ENCODE assay signal across 1 cellular context in genomic region chr11:61868601-61869476, GRCh38.
TF ChIP-seq lines count a peak whose summit lies in the region.

No MANE protein-coding gene starts in this region.

TF ChIP-seq in HepG2, 621 proteins besides CTCF, POLR2A, EP300 and RAD21 (continued from another document):
- peak; percentile 80 for TF ChIP-seq RBM22 (optimal IDR thresholded peaks at IDR 0.05; ENCODE audit: low read length)
